Comparison of ENCODE assay signal across 8 cellular contexts in genomic region chr19:10603873-10604459, GRCh38. TPM values are rescaled to one million over a fixed set of nuclear protein-coding genes. Genes with fewer than 3 reads are reported as not detected.
DNase-seq lines count a peak whose midpoint lies in the region; ATAC-seq, FAIRE-seq and TF ChIP-seq lines count a peak whose summit lies in the region.

No MANE protein-coding gene starts in this region.

- no peak overlapping the region for H4K5ac ChIP-seq in H1 (ENCODE audit: insufficient read length, low read depth, low read length)

- H3K18ac ChIP-seq in H1 (ENCODE audit: extremely low read depth, low read length), result no peak overlapping the region; the same call in 1 of the 2 replicates

- no peak overlapping the region for H4K91ac ChIP-seq in H1 (replicated peaks; ENCODE audit: insufficient read length, low read length)

- H3K27ac Mint-ChIP-seq in CD4-positive, alpha-beta T cell, result peak overlapping the region; percentile 95
- 0 out of 2 replicates have a peak overlapping the region, but pooled peaks have one; percentile 6 for H3K27ac Mint-ChIP-seq in WTC11

- H3K23ac ChIP-seq in H1 (ENCODE audit: insufficient read length), result no peak overlapping the region

- H2BK12ac ChIP-seq in H1 (ENCODE audit: low read depth, low read length), result 0 out of 2 replicates have a peak overlapping the region, but pooled peaks have one; percentile 29

- H3K4me2 ChIP-seq in H1 (ENCODE audit: insufficient read depth in 1 of 2, low read depth in 2 of 2, low read length in 2 of 2), result peak overlapping the region; percentile 80 to 94

- peak; percentile 27 for ATAC-seq in CD4-positive, alpha-beta T cell (ENCODE audit: poor library complexity)
- ATAC-seq in HG02970 (IDR thresholded peaks at IDR 0.05; ENCODE audit: low FRiP score, unreplicated experiment) (peak; percentile 27), WTC11 (no peak), GM18519 (IDR thresholded peaks at IDR 0.05; ENCODE audit: low FRiP score, unreplicated experiment) (no peak)

- peak overlapping the region; percentile 100 for H3K4me3 Mint-ChIP-seq in CD4-positive, alpha-beta T cell
- H3K4me3 Mint-ChIP-seq in WTC11, result peak overlapping the region; percentile 84

- TF ChIP-seq POLR2A in H1 (IDR thresholded peaks at IDR 0.05; ENCODE audit: control extremely low read depth in 1 of 2, low read depth in 2 of 2, low read length in 2 of 2), result no peak

- FAIRE-seq in H1 (lab: Jason Lieb, UNC), result no peak

- H2BK5ac ChIP-seq in H1 (ENCODE audit: low read depth, low read length), result 0 out of 2 replicates have a peak overlapping the region, but pooled peaks have one; percentile 52

- H3K27me3 Mint-ChIP-seq in CD4-positive, alpha-beta T cell, result no peaks in the 10 kb centered on the region
- peaks cover 18% of the 10 kb centered on the region for H3K27me3 Mint-ChIP-seq in WTC11 (ENCODE audit: low read depth)

- H3K56ac ChIP-seq in H1 (replicated peaks; ENCODE audit: insufficient read length, low read depth, low read length), result no peak overlapping the region

- H3K9ac ChIP-seq in H1 (replicated peaks in 1 of 4; ENCODE audit: extremely low read depth in 1 of 4, low read depth in 3 of 4, low read length in 3 of 4), result peak overlapping the region in 1 of 4 experiments; percentile 54; a peak in 1 of 7 replicates

- H3K4me1 Mint-ChIP-seq in CD4-positive, alpha-beta T cell (ENCODE audit: low read depth), result peaks cover 31% of the 10 kb centered on the region
- peaks cover 12% of the 10 kb centered on the region for H3K4me1 Mint-ChIP-seq in WTC11

- no peak overlapping the region for H3K14ac ChIP-seq in H1 (ENCODE audit: insufficient read length)

- peak overlapping the region; percentile 100 for H3K27ac ChIP-seq in CD4-positive, alpha-beta T cell (ENCODE audit: low read depth, low read length)
- H3K27ac ChIP-seq in H1 (ENCODE audit: low read depth, low read length) (no peak overlapping the region), neutrophil (peak overlapping the region; percentile 100)

- TF ChIP-seq CTCF in CD4-positive, alpha-beta T cell (IDR thresholded peaks at IDR 0.05), result no peak
- TF ChIP-seq CTCF in WTC11 (IDR thresholded peaks at IDR 0.05) (no peak), H1 (IDR thresholded peaks at IDR 0.05; ENCODE audit: control extremely low read depth in 1 of 3, insufficient read depth in 1 of 3, low read depth in 1 of 3, low read length in 3 of 3) (no peak), neutrophil (IDR thresholded peaks at IDR 0.05) (no peak)

- peaks cover 6% of the 10 kb centered on the region for H3K79me1 ChIP-seq in H1 (ENCODE audit: low read depth, low read length)

- peaks cover 13% of the 10 kb centered on the region for H3K36me3 Mint-ChIP-seq in CD4-positive, alpha-beta T cell (ENCODE audit: low read depth)
- peaks cover 5% of the 10 kb centered on the region; the same call in 1 of the 2 replicates for H3K36me3 Mint-ChIP-seq in WTC11

- no peak for TF ChIP-seq EP300 in H1 (IDR thresholded peaks at IDR 0.05; ENCODE audit: borderline replicate concordance in 1 of 2, low read depth in 2 of 2, low read length in 2 of 2)

- no peak overlapping the region for H3K4ac ChIP-seq in H1 (replicated peaks; ENCODE audit: insufficient read length, low read depth, low read length)

- H4K20me1 ChIP-seq in H1 (replicated peaks in 1 of 2; ENCODE audit: control insufficient read depth in 1 of 2, insufficient read depth in 2 of 2, low read length in 2 of 2), result no peaks in the 10 kb centered on the region

- H2BK15ac ChIP-seq in H1 (ENCODE audit: low read length), result 0 out of 2 replicates have a peak overlapping the region, but pooled peaks have one; percentile 18

- 86% methylated on average over 9 of the region's 9 CpGs; no CpG with 5 or more reads in 1 of the 2 experiments for WGBS in H1 (ENCODE audit: extremely low coverage in 1 of 2, insufficient coverage in 1 of 2, insufficient read length in 1 of 2, insufficient replicate concordance in 2 of 2, low coverage in 1 of 2, low lambda C conversion rate in 2 of 2, missing lambda C conversion rate in 1 of 2), 2 experiments

- peak in 8 of 10 experiments; percentile 15 to 40 (median 28) for DNase-seq in CD4-positive, alpha-beta T cell
- DNase-seq in WTC11 (ENCODE audit: low spot score) (no peak), H1 (ENCODE audit: low read depth in 1 of 2, low spot score in 2 of 2) (no peak), middle frontal gyrus (ENCODE audit: extremely low spot score, low spot score) (no peak), inferior parietal cortex (ENCODE audit: extremely low spot score) (no peak)

- H3K79me2 ChIP-seq in H1 (ENCODE audit: control insufficient read depth in 1 of 2, insufficient read depth in 2 of 2, low read length in 2 of 2), result peaks cover 0 to 9% of the 10 kb centered on the region in 2 experiments; a peak in 1 of 4 replicates

- H2AFZ ChIP-seq in H1 (ENCODE audit: low read length), result no peak overlapping the region

- POLR2A ChIA-PET in CD4-positive, alpha-beta T cell (lab: Charles Lee), result interaction anchor here (0.6 to 5.0 kb wide), 25 partner anchors 9 to 271 kb away, joined by 3 to 82 read pairs (median 5); partner anchors contain the start of genes CDKN2D, DNM2, ILF3 and KRI1
- POLR2A ChIA-PET in WTC11 (lab: Charles Lee), result no interaction called here
- POLR2A ChIA-PET in H1 (lab: Charles Lee; ENCODE audit: partially characterized antibody), result interaction anchor here (0.7 to 4.4 kb wide), 9 partner anchors 8 to 52 kb away, joined by 3 to 26 read pairs (median 9); partner anchors contain the start of gene SLC44A2

- intact Hi-C loops in CD4-positive, alpha-beta T cell (cut with DNase I, micrococcal nuclease), result loop anchor here (1.0 to 5.0 kb wide), 5 partner anchors 23 to 48 kb away; partner anchors contain the start of gene ILF3 (in 1 of the 2)

- no peaks in the 10 kb centered on the region for H3K9me3 Mint-ChIP-seq in CD4-positive, alpha-beta T cell
- peaks cover 6% of the 10 kb centered on the region for H3K9me3 Mint-ChIP-seq in WTC11

- H4K8ac ChIP-seq in H1 (ENCODE audit: extremely low read depth, insufficient read depth, low read length), result no peak overlapping the region; the same call in none of the 2 replicates

- H3K27me3 ChIP-seq in CD4-positive, alpha-beta T cell (ENCODE audit: control insufficient read depth, insufficient read depth, low read length), result no peaks in the 10 kb centered on the region
- H3K27me3 ChIP-seq in H1 (replicated peaks in 1 of 4; ENCODE audit: control insufficient read depth in 3 of 4, extremely low read depth in 1 of 4, insufficient read depth in 3 of 4, low read length in 3 of 4) (no peaks in the 10 kb centered on the region), neutrophil (no peaks in the 10 kb centered on the region)

- CTCF ChIA-PET in CD4-positive, alpha-beta T cell (lab: Charles Lee), result interaction anchor here (1.3 to 5.4 kb wide), 4 partner anchors 18 to 49 kb away, joined by 4 to 27 read pairs (median 14); no protein-coding TSS in a partner anchor
- CTCF ChIA-PET in WTC11 (lab: Charles Lee), result interaction anchor here (1.3 to 3.4 kb wide), 5 partner anchors 18 to 99 kb away, joined by 3 to 46 read pairs (median 4); no protein-coding TSS in a partner anchor
- CTCF ChIA-PET in H1 (lab: Charles Lee; ENCODE audit: partially characterized antibody), result interaction anchor here (0.9 to 2.6 kb wide), 6 partner anchors 8 to 44 kb away, joined by 3 to 14 read pairs (median 6); no protein-coding TSS in a partner anchor

- H3K36me3 ChIP-seq in H1 (ENCODE audit: control insufficient read depth in 2 of 4, insufficient read depth in 4 of 4, low read length in 3 of 4), result no peaks in the 10 kb centered on the region
- H3K36me3 ChIP-seq in neutrophil, result peaks cover 12% of the 10 kb centered on the region

- peaks cover 6% of the 10 kb centered on the region; the same call in 1 of the 2 replicates for H3K23me2 ChIP-seq in H1 (ENCODE audit: low read depth, low read length)

- no peaks in the 10 kb centered on the region for H3K9me3 ChIP-seq in CD4-positive, alpha-beta T cell (ENCODE audit: control insufficient read depth, low read length)
- no peaks in the 10 kb centered on the region for H3K9me3 ChIP-seq in H1 (ENCODE audit: insufficient read depth in 2 of 2, low read depth in 1 of 2, low read length in 1 of 2)
- no peaks in the 10 kb centered on the region for H3K9me3 ChIP-seq in neutrophil

- H2BK120ac ChIP-seq in H1 (replicated peaks; ENCODE audit: low read depth, low read length), result no peak overlapping the region

- peak overlapping the region; percentile 70; the same call in 1 of the 2 replicates for H2AK5ac ChIP-seq in H1 (ENCODE audit: low read depth, low read length)

- H3K4me3 ChIP-seq in H1 (ENCODE audit: extremely low read depth in 1 of 4, insufficient read depth in 2 of 4, low read depth in 3 of 4, low read length in 4 of 4) (peak overlapping the region in 3 of 4 experiments; percentile 3 to 98 (median 85); a peak in 2 of 8 replicates), neutrophil (ENCODE audit: low read depth in 1 of 2, low read length in 1 of 2) (peak overlapping the region; percentile 87 to 99)

- no peak for TF ChIP-seq RAD21 in H1 (IDR thresholded peaks at IDR 0.05 in 1 of 2, conservative IDR thresholded peaks at IDR 0.05 in 1 of 2; ENCODE audit: low read depth in 2 of 2, low read length in 2 of 2)

- H3K4me1 ChIP-seq in H1 (replicated peaks in 1 of 4; ENCODE audit: control insufficient read depth in 3 of 4, insufficient read depth in 4 of 4, low read length in 3 of 4) (peaks cover 0 to 11% (median 7%) of the 10 kb centered on the region in 4 experiments; a peak in 6 of 7 replicates), neutrophil (ENCODE audit: control insufficient read depth in 1 of 2, insufficient read depth in 1 of 2, low read depth in 1 of 2, low read length in 1 of 2) (peaks cover 41 to 44% of the 10 kb centered on the region in 2 experiments)

- H2BK20ac ChIP-seq in H1 (ENCODE audit: low read length), result no peak overlapping the region

RNA-seq across cellular contexts. Expression of gene AP1M2, which starts 16.9 kb away (rescaled TPM):
- under 1 TPM in 1 of 2 experiments, not detected in 1; 0.77 TPM for total RNA-seq in CD4-positive, alpha-beta T cell
- 127 to 176 TPM (median 174 TPM) in 3 replicates for total RNA-seq in WTC11 (2021)
- total RNA-seq in H1 (2021; fragmentation: NEBNext Ultra II Directional; extraction: Animal tissue kit (Norgen Biotek cat#: 25700)), result 140 and 141 TPM in 2 replicates
- polyA plus RNA-seq in H1 (2011; rRNA removed), result 161 and 205 TPM in 2 replicates
- polyA plus RNA-seq in H1 (2011; cell fraction: cytosol; rRNA removed), result 177 TPM
- polyA plus RNA-seq in H1 (2011; cell fraction: nucleus; rRNA removed), result 187 TPM
- polyA plus RNA-seq in H1 (2012, experiment 1 of 2), result 84.6 to 161 TPM (median 155 TPM) in 4 replicates
- 267 TPM for polyA plus RNA-seq in H1 (2012, experiment 2 of 2)
- polyA plus RNA-seq in H1 (2013, experiment 1 of 2), result 62.8 TPM
- 59.0 TPM for polyA plus RNA-seq in H1 (2013, experiment 2 of 2)
- 247 and 253 TPM in 2 replicates for polyA minus RNA-seq in H1 (2011; rRNA and poly(A)+ RNA removed)
- 115 TPM for polyA minus RNA-seq in H1 (2011; cell fraction: cytosol; rRNA and poly(A)+ RNA removed)
- polyA minus RNA-seq in H1 (2011; cell fraction: nucleus; rRNA and poly(A)+ RNA removed), result 78.3 TPM

RNA-seq across cellular contexts. Expression of gene SLC44A2, which starts 21.4 kb away (rescaled TPM):
- 100 to 1,000 TPM; 151 to 168 TPM for total RNA-seq in CD4-positive, alpha-beta T cell
- 102 to 111 TPM (median 109 TPM) in 3 replicates for total RNA-seq in WTC11 (2021)
- 118 and 120 TPM in 2 replicates for total RNA-seq in H1 (2021; fragmentation: NEBNext Ultra II Directional; extraction: Animal tissue kit (Norgen Biotek cat#: 25700))
- polyA plus RNA-seq in H1 (2011; rRNA removed), result 105 and 113 TPM in 2 replicates
- polyA plus RNA-seq in H1 (2011; cell fraction: cytosol; rRNA removed), result 80.7 TPM
- polyA plus RNA-seq in H1 (2011; cell fraction: nucleus; rRNA removed), result 208 TPM
- 91.8 to 115 TPM (median 97.4 TPM) in 4 replicates for polyA plus RNA-seq in H1 (2012, experiment 1 of 2)
- polyA plus RNA-seq in H1 (2012, experiment 2 of 2), result 122 TPM
- 119 TPM for polyA plus RNA-seq in H1 (2013, experiment 1 of 2)
- 115 TPM for polyA plus RNA-seq in H1 (2013, experiment 2 of 2)
- polyA minus RNA-seq in H1 (2011; rRNA and poly(A)+ RNA removed), result 110 and 111 TPM in 2 replicates
- 60.9 TPM for polyA minus RNA-seq in H1 (2011; cell fraction: cytosol; rRNA and poly(A)+ RNA removed)
- polyA minus RNA-seq in H1 (2011; cell fraction: nucleus; rRNA and poly(A)+ RNA removed), result 63.2 TPM

RNA-seq across cellular contexts. Expression of gene CDKN2D, which starts 35.2 kb away (rescaled TPM):
- 10 to 100 TPM; 83.3 to 84.0 TPM for total RNA-seq in CD4-positive, alpha-beta T cell
- total RNA-seq in WTC11 (2021), result 2.1 to 3.3 TPM (median 2.5 TPM) in 3 replicates
- total RNA-seq in H1 (2021; fragmentation: NEBNext Ultra II Directional; extraction: Animal tissue kit (Norgen Biotek cat#: 25700)), result 2.6 and 3.0 TPM in 2 replicates
- 4.0 and 4.2 TPM in 2 replicates for polyA plus RNA-seq in H1 (2011; rRNA removed)
- 4.6 TPM for polyA plus RNA-seq in H1 (2011; cell fraction: cytosol; rRNA removed)
- polyA plus RNA-seq in H1 (2011; cell fraction: nucleus; rRNA removed), result 2.4 TPM
- 2.8 to 4.1 TPM (median 2.9 TPM) in 4 replicates for polyA plus RNA-seq in H1 (2012, experiment 1 of 2)
- 2.1 TPM for polyA plus RNA-seq in H1 (2012, experiment 2 of 2)
- 1.4 TPM for polyA plus RNA-seq in H1 (2013, experiment 1 of 2)
- polyA plus RNA-seq in H1 (2013, experiment 2 of 2), result 1.3 TPM
- polyA minus RNA-seq in H1 (2011; rRNA and poly(A)+ RNA removed), result 0.91 and 0.93 TPM in 2 replicates
- polyA minus RNA-seq in H1 (2011; cell fraction: cytosol; rRNA and poly(A)+ RNA removed), result 1.8 TPM
- 1.1 TPM for polyA minus RNA-seq in H1 (2011; cell fraction: nucleus; rRNA and poly(A)+ RNA removed)

RNA-seq across cellular contexts. Expression of gene KRI1, which starts 38.2 kb away (rescaled TPM):
- 10 to 100 TPM; 36.8 to 39.6 TPM for total RNA-seq in CD4-positive, alpha-beta T cell
- total RNA-seq in WTC11 (2021), result 43.6 to 50.9 TPM (median 49.3 TPM) in 3 replicates
- total RNA-seq in H1 (2021; fragmentation: NEBNext Ultra II Directional; extraction: Animal tissue kit (Norgen Biotek cat#: 25700)), result 45.2 and 50.1 TPM in 2 replicates
- polyA plus RNA-seq in H1 (2011; rRNA removed), result 14.2 and 19.4 TPM in 2 replicates
- polyA plus RNA-seq in H1 (2011; cell fraction: cytosol; rRNA removed), result 33.2 TPM
- 150 TPM for polyA plus RNA-seq in H1 (2011; cell fraction: nucleus; rRNA removed)
- polyA plus RNA-seq in H1 (2012, experiment 1 of 2), result 44.9 to 63.2 TPM (median 53.9 TPM) in 4 replicates
- polyA plus RNA-seq in H1 (2012, experiment 2 of 2), result 23.4 TPM
- 28.4 TPM for polyA plus RNA-seq in H1 (2013, experiment 1 of 2)
- polyA plus RNA-seq in H1 (2013, experiment 2 of 2), result 25.8 TPM
- 7.6 and 14.2 TPM in 2 replicates for polyA minus RNA-seq in H1 (2011; rRNA and poly(A)+ RNA removed)
- polyA minus RNA-seq in H1 (2011; cell fraction: cytosol; rRNA and poly(A)+ RNA removed), result 31.2 TPM
- polyA minus RNA-seq in H1 (2011; cell fraction: nucleus; rRNA and poly(A)+ RNA removed), result 36.1 TPM

RNA-seq across cellular contexts. Expression of gene ILF3, which starts 50.2 kb away (rescaled TPM):
- 100 to 1,000 TPM; 464 to 491 TPM for total RNA-seq in CD4-positive, alpha-beta T cell
- total RNA-seq in WTC11 (2021), result 626 to 659 TPM (median 656 TPM) in 3 replicates
- total RNA-seq in H1 (2021; fragmentation: NEBNext Ultra II Directional; extraction: Animal tissue kit (Norgen Biotek cat#: 25700)), result 675 and 695 TPM in 2 replicates
- polyA plus RNA-seq in H1 (2011; rRNA removed), result 291 and 412 TPM in 2 replicates
- 422 TPM for polyA plus RNA-seq in H1 (2011; cell fraction: cytosol; rRNA removed)
- 936 TPM for polyA plus RNA-seq in H1 (2011; cell fraction: nucleus; rRNA removed)
- polyA plus RNA-seq in H1 (2012, experiment 1 of 2), result 420 to 558 TPM (median 549 TPM) in 4 replicates
- 262 TPM for polyA plus RNA-seq in H1 (2012, experiment 2 of 2)
- polyA plus RNA-seq in H1 (2013, experiment 1 of 2), result 360 TPM
- 337 TPM for polyA plus RNA-seq in H1 (2013, experiment 2 of 2)
- polyA minus RNA-seq in H1 (2011; rRNA and poly(A)+ RNA removed), result 399 and 421 TPM in 2 replicates
- 267 TPM for polyA minus RNA-seq in H1 (2011; cell fraction: cytosol; rRNA and poly(A)+ RNA removed)
- polyA minus RNA-seq in H1 (2011; cell fraction: nucleus; rRNA and poly(A)+ RNA removed), result 311 TPM

Comparison
In these comparisons a context has a peak if more than half of its experiments do, and no peak if none do; other contexts are left out.
1. ATAC-seq: peak in CD4-positive, alpha-beta T cell (single experiment) and HG02970 (single experiment); none in WTC11 (single experiment) and GM18519 (single experiment).
2. DNase-seq: peak in CD4-positive, alpha-beta T cell (8 of 10); none in WTC11 (single experiment), H1 (0 of 2), middle frontal gyrus (single experiment) and inferior parietal cortex (single experiment).
3. RNA of gene AP1M2, which starts 16.9 kb away (total RNA-seq): 140 to 141 TPM in H1 and 127 to 176 TPM in WTC11; 0.77 TPM in CD4-positive, alpha-beta T cell; every median in the first group is over 10 times any median in the second.
4. RNA of gene CDKN2D, which starts 35.2 kb away (total RNA-seq): 83.3 to 84.0 TPM in CD4-positive, alpha-beta T cell; 2.1 to 3.3 TPM in WTC11 and 2.6 to 3.0 TPM in H1; every median in the first group is over 10 times any median in the second.